20 cellular contexts compared by ENCODE assay signal in the genomic region with DNA sequence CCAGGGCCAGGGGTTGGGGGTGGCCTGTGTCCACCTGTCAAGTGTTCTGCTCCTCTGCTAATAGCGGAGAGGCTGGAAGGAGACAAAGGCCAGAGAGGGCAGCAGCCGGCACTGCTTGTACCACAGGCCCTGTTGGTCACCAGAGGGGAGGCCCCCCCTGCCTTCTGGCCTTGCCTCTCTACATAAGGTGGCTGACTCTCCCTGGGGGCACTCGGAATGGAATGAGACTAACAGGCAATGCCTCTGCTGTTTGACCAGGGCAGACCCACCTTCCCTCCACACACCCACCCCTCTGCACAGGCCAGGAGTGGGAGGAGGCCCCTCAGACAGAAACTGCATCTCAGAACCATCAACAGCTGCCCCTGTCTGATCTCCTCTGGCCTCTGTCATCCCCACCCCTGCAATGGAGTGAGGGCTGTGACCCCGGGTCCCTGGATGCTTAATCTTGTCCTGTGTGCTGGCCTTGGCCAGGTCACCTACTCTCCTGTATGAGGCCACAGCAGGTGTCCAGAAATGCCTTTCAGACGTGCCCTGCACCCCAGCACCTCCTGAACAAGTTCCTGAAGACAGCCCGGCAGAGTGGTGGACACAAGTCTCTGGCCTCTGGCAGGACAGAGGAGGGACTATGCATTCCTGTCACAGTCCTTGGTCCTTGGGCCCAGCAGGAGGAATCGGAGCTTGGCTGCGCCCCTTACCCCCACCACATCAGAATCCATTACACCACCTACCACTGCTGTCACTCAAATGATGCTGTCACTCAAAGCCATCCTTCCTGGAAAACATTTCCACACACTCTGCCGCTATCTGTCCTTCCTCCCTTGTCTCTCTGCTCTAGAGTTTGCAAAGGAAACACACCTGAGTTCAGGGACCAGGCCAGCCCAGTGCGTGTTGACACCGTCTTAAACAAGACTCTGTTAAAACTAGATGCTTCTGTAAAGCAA.
DNase-seq lines count a peak whose midpoint lies in the region; ATAC-seq and TF ChIP-seq lines count a peak whose summit lies in the region.
"Had no signal": no experiment of that assay in that cellular context is flagged by ENCODE, and none has a peak within 500 bp of the region (broad histone marks: within the 10 kb centered on the region; RNA-seq: fewer than 3 reads in every experiment).

No MANE protein-coding gene starts in this region.

- H3K4me1 ChIP-seq in HCT116 (ENCODE audit: control insufficient read depth in 1 of 2, insufficient read depth in 2 of 2, low read length in 2 of 2) (no peaks in the 10 kb centered on the region), RWPE2 (ENCODE audit: insufficient read depth, poor library complexity, severe bottlenecking) (no peaks in the 10 kb centered on the region), left ventricle myocardium inferior (no peaks in the 10 kb centered on the region), psoas muscle (no peaks in the 10 kb centered on the region)

- H3K9me3 ChIP-seq in HCT116 (ENCODE audit: control insufficient read depth in 1 of 2, insufficient read depth in 1 of 2, low read depth in 1 of 2, low read length in 2 of 2) (peaks cover 23 to 24% of the 10 kb centered on the region in 2 experiments; a peak in 3 of 4 replicates), RWPE2 (ENCODE audit: severe bottlenecking) (peaks cover 11% of the 10 kb centered on the region), left ventricle myocardium inferior (replicated peaks) (peaks cover 48% of the 10 kb centered on the region), psoas muscle (peaks cover 18% of the 10 kb centered on the region)

- no peak overlapping the region for H2AFZ ChIP-seq in HCT116 (ENCODE audit: low read depth, low read length, poor library complexity, severe bottlenecking)

- POLR2A ChIA-PET in HCT116 (lab: Charles Lee), result no interaction called here

- 95 to 96% (median 96%) methylated on average over 11 of the region's 11 CpGs for WGBS in psoas muscle, 3 donors

- BruUV-seq in HCT116 (replicated peaks; lab: Mats Ljungman, UMichigan), result no TSS peak

- TF ChIP-seq CTCF in HCT116 (IDR thresholded peaks at IDR 0.05 in 2 of 3, conservative IDR thresholded peaks at IDR 0.05 in 1 of 3; ENCODE audit: borderline replicate concordance in 1 of 3, insufficient read depth in 1 of 3, low read depth in 2 of 3, low read length in 2 of 3), result 0 out of 6 replicates have a peak, but pooled peaks of 1 of the 3 experiments have one; percentile 4
- no peak for TF ChIP-seq CTCF in RWPE2 (IDR thresholded peaks at IDR 0.05; ENCODE audit: poor library complexity, severe bottlenecking)
- TF ChIP-seq CTCF in left ventricle myocardium inferior (IDR thresholded peaks at IDR 0.05; ENCODE audit: borderline replicate concordance), result no peak
- TF ChIP-seq CTCF in psoas muscle (IDR thresholded peaks at IDR 0.05), result no peak

- no peak for TF ChIP-seq RAD21 in HCT116 (IDR thresholded peaks at IDR 0.05; ENCODE audit: low read depth)

- no peak overlapping the region for H3K4me2 ChIP-seq in HCT116 (ENCODE audit: low read length)

- CTCF ChIA-PET in HCT116 (lab: Charles Lee), result no interaction called here

- intact Hi-C loops in HCT116 (cut with micrococcal nuclease) (no loop called here), left ventricle myocardium inferior (cut with micrococcal nuclease) (no loop called here), psoas muscle (cut with DNase I) (no loop called here)

- DNase-seq in HCT116 (ENCODE audit: low read depth, low spot score), result no peak
- peak; percentile 52 for DNase-seq in RWPE2 (ENCODE audit: low spot score)
- DNase-seq in left ventricle myocardium inferior, result peak; percentile 8
- DNase-seq in psoas muscle, result peak; percentile 1 to 19
- DNase-seq in AML-193 (lab: John Stamatoyannopoulos, UW), result no peak
- DNase-seq: activated CD4-positive, alpha-beta T cell treated with anti-CD3 and anti-CD28 coated beads, Interleukin-2, amount 10 ng/mL, durations not matched to agents 7 days and 5 days; activated T-cell treated with anti-CD3 and anti-CD28 coated beads for 4 hours; brain microvascular endothelial cell; dermis blood vessel endothelial cell; foreskin melanocyte; NCI-H1105; NCI-H2081 treated with DMSO at 0.1 percent for 48 hours; NCI-H510A; nephron progenitor cell; stimulated activated CD4-positive, alpha-beta T cell treated with anti-CD3 and anti-CD28 coated beads, Interleukin-15, amount 100 ng/mL, for 24 hours had no signal

- H3K9me2 ChIP-seq in HCT116 (ENCODE audit: insufficient read depth), result no peaks in the 10 kb centered on the region

- H4K20me1 ChIP-seq in HCT116 (ENCODE audit: insufficient read depth), result no peaks in the 10 kb centered on the region

- ATAC-seq in HCT116 (peak; percentile 21), RWPE2 (ENCODE audit: low read depth) (no peak), psoas muscle (peak in 3 of 4 donors; percentile 28 to 29 (median 29)), GM21528 (IDR thresholded peaks at IDR 0.05; ENCODE audit: low FRiP score, unreplicated experiment) (no peak), HG03135 (IDR thresholded peaks at IDR 0.05; ENCODE audit: unreplicated experiment) (no peak)
- ATAC-seq: activated naive CD4-positive, alpha-beta T cell treated with anti-CD3 and anti-CD28 coated beads, Interleukin-2, amount 50 U/mL, for 72 hours; stimulated activated memory B cell treated with anti-CD40 and anti-IgM and Interleukin-4, amounts not matched to agents 10 μg/mL and 1 μg/mL and 100 μg/mL, for 72 hours had no signal

- H3K4me3 ChIP-seq in HCT116 (replicated peaks in 1 of 2; ENCODE audit: low read depth in 1 of 2, low read length in 2 of 2) (no peak overlapping the region), RWPE2 (ENCODE audit: severe bottlenecking) (no peak overlapping the region), left ventricle myocardium inferior (no peak overlapping the region), psoas muscle (no peak overlapping the region)
- H3K4me3 ChIP-seq: thoracic aorta had no signal

- no peaks in the 10 kb centered on the region for H3K79me2 ChIP-seq in HCT116 (ENCODE audit: insufficient read depth, low read length)

- H3K27me3 ChIP-seq in HCT116 (ENCODE audit: insufficient read depth, low read length) (no peaks in the 10 kb centered on the region), RWPE2 (ENCODE audit: insufficient read depth, poor library complexity, severe bottlenecking) (no peaks in the 10 kb centered on the region), left ventricle myocardium inferior (ENCODE audit: low read depth) (no peaks in the 10 kb centered on the region), psoas muscle (ENCODE audit: insufficient read depth in 3 of 3, low read length in 2 of 3) (no peaks in the 10 kb centered on the region)
- H3K27me3 ChIP-seq: brain microvascular endothelial cell had no signal

- H3K27ac ChIP-seq in HCT116 (ENCODE audit: low read depth, low read length), result no peak overlapping the region
- no peak overlapping the region for H3K27ac ChIP-seq in RWPE2 (ENCODE audit: poor library complexity, severe bottlenecking)
- H3K27ac ChIP-seq in left ventricle myocardium inferior (replicated peaks), result no peak overlapping the region
- no peak overlapping the region for H3K27ac ChIP-seq in psoas muscle
- H3K27ac ChIP-seq: brain microvascular endothelial cell, thoracic aorta had no signal

- peaks cover 7 to 36% of the 10 kb centered on the region in 2 experiments for H3K36me3 ChIP-seq in HCT116 (ENCODE audit: control insufficient read depth in 1 of 2, insufficient read depth in 2 of 2, low read length in 2 of 2)
- H3K36me3 ChIP-seq in RWPE2 (ENCODE audit: low read depth), result peaks cover 26% of the 10 kb centered on the region
- H3K36me3 ChIP-seq in left ventricle myocardium inferior, result peaks cover 56% of the 10 kb centered on the region
- H3K36me3 ChIP-seq in psoas muscle (ENCODE audit: insufficient read depth in 1 of 2, low read depth in 1 of 2), result peaks cover 0 to 17% of the 10 kb centered on the region in 2 donors

- H3K9ac ChIP-seq in HCT116 (ENCODE audit: low read length), result no peak overlapping the region

- TF ChIP-seq POLR2A in HCT116 (IDR thresholded peaks at IDR 0.05; ENCODE audit: borderline replicate concordance, extremely low read depth, insufficient read depth, insufficient read length), result no peak

- RAD21 ChIA-PET in HCT116 (lab: Charles Lee; ENCODE audit: low non-redundant PET in 1 of 2, low total read pairs in 2 of 2, uncharacterized antibody in 2 of 2, unreplicated experiment in 2 of 2), result no interaction called here

TF ChIP-seq in HCT116, 20 proteins besides CTCF, POLR2A, EP300 and RAD21 (continues in another document):
- TF ChIP-seq SRF (IDR thresholded peaks at IDR 0.05; ENCODE audit: low read depth), result no peak
- no peak for TF ChIP-seq ZNF274 (IDR thresholded peaks at IDR 0.05; ENCODE audit: low read depth, low read length)
- TF ChIP-seq EGR1 (IDR thresholded peaks at IDR 0.05; ENCODE audit: low read depth), result no peak
- TF ChIP-seq, protein P1, sequence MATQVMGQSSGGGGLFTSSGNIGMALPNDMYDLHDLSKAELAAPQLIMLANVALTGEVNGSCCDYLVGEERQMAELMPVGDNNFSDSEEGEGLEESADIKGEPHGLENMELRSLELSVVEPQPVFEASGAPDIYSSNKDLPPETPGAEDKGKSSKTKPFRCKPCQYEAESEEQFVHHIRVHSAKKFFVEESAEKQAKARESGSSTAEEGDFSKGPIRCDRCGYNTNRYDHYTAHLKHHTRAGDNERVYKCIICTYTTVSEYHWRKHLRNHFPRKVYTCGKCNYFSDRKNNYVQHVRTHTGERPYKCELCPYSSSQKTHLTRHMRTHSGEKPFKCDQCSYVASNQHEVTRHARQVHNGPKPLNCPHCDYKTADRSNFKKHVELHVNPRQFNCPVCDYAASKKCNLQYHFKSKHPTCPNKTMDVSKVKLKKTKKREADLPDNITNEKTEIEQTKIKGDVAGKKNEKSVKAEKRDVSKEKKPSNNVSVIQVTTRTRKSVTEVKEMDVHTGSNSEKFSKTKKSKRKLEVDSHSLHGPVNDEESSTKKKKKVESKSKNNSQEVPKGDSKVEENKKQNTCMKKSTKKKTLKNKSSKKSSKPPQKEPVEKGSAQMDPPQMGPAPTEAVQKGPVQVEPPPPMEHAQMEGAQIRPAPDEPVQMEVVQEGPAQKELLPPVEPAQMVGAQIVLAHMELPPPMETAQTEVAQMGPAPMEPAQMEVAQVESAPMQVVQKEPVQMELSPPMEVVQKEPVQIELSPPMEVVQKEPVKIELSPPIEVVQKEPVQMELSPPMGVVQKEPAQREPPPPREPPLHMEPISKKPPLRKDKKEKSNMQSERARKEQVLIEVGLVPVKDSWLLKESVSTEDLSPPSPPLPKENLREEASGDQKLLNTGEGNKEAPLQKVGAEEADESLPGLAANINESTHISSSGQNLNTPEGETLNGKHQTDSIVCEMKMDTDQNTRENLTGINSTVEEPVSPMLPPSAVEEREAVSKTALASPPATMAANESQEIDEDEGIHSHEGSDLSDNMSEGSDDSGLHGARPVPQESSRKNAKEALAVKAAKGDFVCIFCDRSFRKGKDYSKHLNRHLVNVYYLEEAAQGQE (IDR thresholded peaks at IDR 0.05; ENCODE audit: low read depth), result no peak
- no peak for TF ChIP-seq JUND (IDR thresholded peaks at IDR 0.05)
- no peak for TF ChIP-seq ELF1 (IDR thresholded peaks at IDR 0.05; ENCODE audit: borderline replicate concordance, low read depth)
- no peak for TF ChIP-seq FOSL1 (IDR thresholded peaks at IDR 0.05; ENCODE audit: low read depth)
- TF ChIP-seq, protein P2, sequence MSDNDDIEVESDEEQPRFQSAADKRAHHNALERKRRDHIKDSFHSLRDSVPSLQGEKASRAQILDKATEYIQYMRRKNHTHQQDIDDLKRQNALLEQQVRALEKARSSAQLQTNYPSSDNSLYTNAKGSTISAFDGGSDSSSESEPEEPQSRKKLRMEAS (IDR thresholded peaks at IDR 0.05), result no peak

Comparison
In these comparisons a context has a peak if more than half of its experiments do, and no peak if none do; other contexts are left out.
1. ATAC-seq: peak in HCT116 (single experiment) and psoas muscle (3 of 4); none in RWPE2 (single experiment), GM21528 (single experiment) and HG03135 (single experiment).
2. DNase-seq: peak in RWPE2 (single experiment), left ventricle myocardium inferior (single experiment) and psoas muscle (2 of 2); none in HCT116 (single experiment) and AML-193 (0 of 2).